In genomic region chr17:31476525-31477416, GRCh38 we compare ENCODE assay signal across 14 cellular contexts.
"Had no signal": no experiment of that assay in that cellular context is flagged by ENCODE, and none has a peak within 500 bp of the region (broad histone marks: within the 10 kb centered on the region; RNA-seq: fewer than 3 reads in every experiment).

No MANE protein-coding gene starts in this region.

- H3K27ac ChIP-seq: heart left ventricle, sigmoid colon, upper lobe of left lung had no signal

- FAIRE-seq: astrocyte, endometrium, islet of Langerhans had no signal

- H3K9me3 ChIP-seq: heart left ventricle, sigmoid colon, upper lobe of left lung had no signal

- H3K27me3 ChIP-seq: upper lobe of left lung had no signal

- DNase-seq: activated T-cell treated with anti-CD3 and anti-CD28 coated beads, Interleukin-2, amount 50 U/mL, for 1 hour; effector CD4-positive, alpha-beta T cell; posterior cingulate gyrus; sigmoid colon; stimulated activated CD4-positive, alpha-beta T cell treated with anti-CD3 and anti-CD28 coated beads, Interleukin-15, amount 100 ng/mL, for 24 hours; T-helper 1 cell; T-helper 9 cell; upper lobe of left lung had no signal

- ATAC-seq: heart left ventricle; stimulated activated memory B cell treated with anti-CD40 and anti-IgM and Interleukin-4, amounts not matched to agents 10 μg/mL and 1 μg/mL and 100 μg/mL, for 72 hours had no signal

- H3K4me3 ChIP-seq: heart left ventricle, sigmoid colon, smooth muscle cell, upper lobe of left lung had no signal

- H3K4me2 ChIP-seq: smooth muscle cell had no signal

- H3K36me3 ChIP-seq: heart left ventricle, sigmoid colon, upper lobe of left lung had no signal

- H3K4me1 ChIP-seq: sigmoid colon had no signal
